In the genomic region with DNA sequence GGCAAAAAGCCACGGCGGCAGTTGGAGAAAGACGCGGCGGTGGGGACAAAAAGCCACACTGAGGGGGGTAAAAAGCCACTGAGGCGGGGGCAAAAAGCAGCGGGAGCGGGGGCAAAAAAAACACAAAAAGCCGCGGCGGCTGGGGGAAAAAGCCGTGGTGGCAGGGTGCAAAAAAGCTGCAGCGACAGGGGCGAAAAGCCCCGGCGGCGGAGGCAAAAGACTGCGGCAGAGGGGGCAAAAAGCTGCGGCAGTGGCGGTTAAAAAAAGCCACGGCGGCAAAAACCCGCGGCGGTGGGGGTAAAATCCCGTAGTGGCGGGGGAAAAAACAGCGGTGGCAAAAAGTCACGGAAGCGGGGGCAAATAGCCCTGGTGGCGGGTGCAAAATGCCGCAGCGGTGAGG, we compare ENCODE assay signal across 6 cellular contexts.
"Had no signal": no experiment of that assay in that cellular context is flagged by ENCODE, and none has a peak within 500 bp of the region (broad histone marks: within the 10 kb centered on the region; RNA-seq: fewer than 3 reads in every experiment).

No MANE protein-coding gene starts in this region.

- FAIRE-seq: HepG2 had no signal

- H3K4me3 ChIP-seq: GM23248 had no signal

- ATAC-seq: HepG2 had no signal

- H3K27ac ChIP-seq: GM23248, HL-60 had no signal

- DNase-seq: GM23248, GOT3, HCEC 1CT, KBM-7 had no signal
